Comparison of ENCODE assay signal across 17 cellular contexts in genomic region chrX:75228854-75229253, GRCh38. TPM values are rescaled to one million over a fixed set of nuclear protein-coding genes. Genes with fewer than 3 reads are reported as not detected.
A peak's percentile ranks its signal among the peaks of the same experiment; 100 is the strongest.
DNase-seq lines count a peak whose midpoint lies in the region; ATAC-seq and TF ChIP-seq lines count a peak whose summit lies in the region.
"Had no signal": no experiment of that assay in that cellular context is flagged by ENCODE, and none has a peak within 500 bp of the region (broad histone marks: within the 10 kb centered on the region; RNA-seq: fewer than 3 reads in every experiment).

No MANE protein-coding gene starts in this region.

- H3K27me3 ChIP-seq in colonic mucosa: no peaks in the 10 kb centered on the region

- H3K27ac Mint-ChIP-seq in type B pancreatic cell: no peak overlapping the region
- H3K27ac Mint-ChIP-seq: T-helper 2 cell treated with Interferon-gamma antibody and Interleukin-4, amounts not matched to agents 5 μg/mL and 100 μg/mL, for 36 hours had no signal

- no peaks in the 10 kb centered on the region for H3K36me3 Mint-ChIP-seq in type B pancreatic cell

- H3K9me3 ChIP-seq in colonic mucosa: no peaks in the 10 kb centered on the region

- no peak overlapping the region for H3K27ac ChIP-seq in colonic mucosa
- H3K27ac ChIP-seq: KMS-11 had no signal

- H3K9me3 Mint-ChIP-seq in type B pancreatic cell: no peaks in the 10 kb centered on the region
- H3K9me3 Mint-ChIP-seq: T-helper 2 cell treated with Interferon-gamma antibody and Interleukin-4, amounts not matched to agents 5 μg/mL and 100 μg/mL, for 36 hours had no signal

- no peak overlapping the region for H3K4me3 ChIP-seq in colonic mucosa

- no peaks in the 10 kb centered on the region for H3K4me1 ChIP-seq in colonic mucosa

- no peaks in the 10 kb centered on the region for H3K4me1 Mint-ChIP-seq in type B pancreatic cell (ENCODE audit: unreplicated experiment)

- DNase-seq in omental fat pad (ENCODE audit: low spot score) (no peak), colonic mucosa (no peak), glomerular visceral epithelial cell (ENCODE audit: extremely low spot score) (no peak), type B pancreatic cell (ENCODE audit: extremely low spot score, unreplicated experiment) (no peak)
- DNase-seq: C1 segment of cervical spinal cord, GDM1, HCEC 1CT, NCI-H146, NCI-H2081 treated with DMSO at 0.1 percent for 48 hours, NCI-H510A treated with DMSO at 0.1 percent for 48 hours, SW 1271 had no signal

- TF ChIP-seq CTCF in omental fat pad (IDR thresholded peaks at IDR 0.05): no peak
- TF ChIP-seq CTCF in colonic mucosa (IDR thresholded peaks at IDR 0.05): no peak
- no peak for TF ChIP-seq CTCF in type B pancreatic cell (conservative IDR thresholded peaks at IDR 0.05)

- H3K4me3 Mint-ChIP-seq in type B pancreatic cell: no peak overlapping the region
- H3K4me3 Mint-ChIP-seq: T-helper 2 cell treated with Interferon-gamma antibody and Interleukin-4, amounts not matched to agents 5 μg/mL and 100 μg/mL, for 36 hours had no signal

- no peak overlapping the region for H3K9ac ChIP-seq in colonic mucosa (ENCODE audit: low read depth in 2 of 2, low read length in 2 of 2)
- H3K9ac ChIP-seq: KMS-11 had no signal

- intact Hi-C loops in colonic mucosa (cut with DNase I): no loop called here

- peak; percentile 61 for ATAC-seq in GM18502 (IDR thresholded peaks at IDR 0.05; ENCODE audit: poor library complexity, unreplicated experiment)
- peak; percentile 74 for ATAC-seq in GM19395 (IDR thresholded peaks at IDR 0.05; ENCODE audit: unreplicated experiment)
- peak; percentile 72 for ATAC-seq in HG03103 (IDR thresholded peaks at IDR 0.05; ENCODE audit: low read depth, unreplicated experiment)
- ATAC-seq in HG03575 (IDR thresholded peaks at IDR 0.05; ENCODE audit: extremely low read depth, insufficient number of reproducible peaks, low FRiP score, unreplicated experiment): peak; percentile 69
- no peak for ATAC-seq in omental fat pad (ENCODE audit: low FRiP score)

- no peaks in the 10 kb centered on the region for H3K36me3 ChIP-seq in colonic mucosa

- no peaks in the 10 kb centered on the region for H3K27me3 Mint-ChIP-seq in type B pancreatic cell

RNA-seq across cellular contexts. Expression of gene UPRT, which starts 45.0 kb away (rescaled TPM):
- total RNA-seq in omental fat pad (10 to 100 TPM; 12.2 to 16.9 (median 13.6) TPM), colonic mucosa (10 to 100 TPM; 12.3 to 13.8 TPM), type B pancreatic cell (ENCODE audit: low replicate concordance) (11.5 and 13.1 TPM in 2 replicates)
